Comparison of ENCODE assay signal across 22 cellular contexts in genomic region chr11:11536650-11537049, GRCh38.
"Had no signal": no experiment of that assay in that cellular context is flagged by ENCODE, and none has a peak within 500 bp of the region (broad histone marks: within the 10 kb centered on the region; RNA-seq: fewer than 3 reads in every experiment).

No MANE protein-coding gene starts in this region.

- H3K9me3 Mint-ChIP-seq: activated naive CD8-positive, alpha-beta T cell treated with anti-CD3 and anti-CD28 coated beads for 36 hours; activated T-cell treated with anti-CD3 and anti-CD28 coated beads, Interleukin-2, amount 50 U/mL, for 24 hours; activated T-helper 17 cell treated with anti-CD3 and anti-CD28 coated beads, Interleukin-2, amount 50 U/mL, for 72 hours; nephron progenitor cell; T-helper 1 cell treated with Interleukin-12 subunit alpha and Interleukin-12 subunit beta and Interleukin-4 antibody, amounts not matched to agents 30 μg/mL and 1 μg/mL, for 36 hours; WTC11 had no signal

- H3K27me3 Mint-ChIP-seq: activated CD4-positive, alpha-beta T cell treated with anti-CD3 and anti-CD28 coated beads for 36 hours; activated T-cell treated with anti-CD3 and anti-CD28 coated beads, Interleukin-2, amount 50 U/mL, for 24 hours had no signal

- H3K4me3 Mint-ChIP-seq: activated CD4-positive, alpha-beta T cell treated with anti-CD3 and anti-CD28 coated beads for 36 hours; activated naive CD8-positive, alpha-beta T cell treated with anti-CD3 and anti-CD28 coated beads for 36 hours; activated T-cell treated with anti-CD3 and anti-CD28 coated beads, Interleukin-2, amount 50 U/mL, for 24 hours; activated T-helper 17 cell treated with anti-CD3 and anti-CD28 coated beads, Interleukin-2, amount 50 U/mL, for 72 hours; nephron progenitor cell; T-helper 1 cell treated with Interleukin-12 subunit alpha and Interleukin-12 subunit beta and Interleukin-4 antibody, amounts not matched to agents 30 μg/mL and 1 μg/mL, for 36 hours; WTC11 had no signal

- H3K4me1 Mint-ChIP-seq: activated CD4-positive, alpha-beta T cell treated with anti-CD3 and anti-CD28 coated beads for 36 hours; activated naive CD8-positive, alpha-beta T cell treated with anti-CD3 and anti-CD28 coated beads for 36 hours; activated T-helper 17 cell treated with anti-CD3 and anti-CD28 coated beads, Interleukin-2, amount 50 U/mL, for 72 hours had no signal

- DNase-seq: activated CD4-positive, alpha-beta T cell treated with anti-CD3 and anti-CD28 coated beads for 36 hours; activated CD4-positive, alpha-beta T cell treated with anti-CD3 and anti-CD28 coated beads, Interleukin-2, amount 50 U/mL, for 4 hours; activated CD8-positive, alpha-beta memory T cell treated with anti-CD3 and anti-CD28 coated beads for 24 hours; activated CD8-positive, alpha-beta memory T cell treated with anti-CD3 and anti-CD28 coated beads, Interleukin-2, amount 50 U/mL, for 4 hours; activated naive CD4-positive, alpha-beta T cell; activated naive CD8-positive, alpha-beta T cell treated with anti-CD3 and anti-CD28 coated beads for 36 hours; activated T-cell treated with anti-CD3 and anti-CD28 coated beads, Interleukin-2, amount 50 U/mL, for 24 hours; amniotic stem cell; cerebellar nuclear complex; cortex of kidney; kidney; mesendoderm; mucosa of descending colon; nephron progenitor cell; spleen; stimulated activated CD4-positive, alpha-beta T cell treated with anti-CD3 and anti-CD28 coated beads, Interleukin-4, amount 100 ng/mL, for 1 hour; stimulated activated naive CD4-positive, alpha-beta T cell; T1000 had no signal

- H3K36me3 Mint-ChIP-seq: activated naive CD8-positive, alpha-beta T cell treated with anti-CD3 and anti-CD28 coated beads for 36 hours; WTC11 had no signal

- H3K27ac Mint-ChIP-seq: activated CD4-positive, alpha-beta T cell treated with anti-CD3 and anti-CD28 coated beads for 36 hours; activated naive CD8-positive, alpha-beta T cell treated with anti-CD3 and anti-CD28 coated beads for 36 hours; activated T-cell treated with anti-CD3 and anti-CD28 coated beads, Interleukin-2, amount 50 U/mL, for 24 hours; activated T-helper 17 cell treated with anti-CD3 and anti-CD28 coated beads, Interleukin-2, amount 50 U/mL, for 72 hours; nephron progenitor cell; T-helper 1 cell treated with Interleukin-12 subunit alpha and Interleukin-12 subunit beta and Interleukin-4 antibody, amounts not matched to agents 30 μg/mL and 1 μg/mL, for 36 hours; WTC11 had no signal

- H3K4me3 ChIP-seq: mucosa of descending colon, spleen, thoracic aorta had no signal

- H3K9me3 ChIP-seq: mucosa of descending colon, spleen, thoracic aorta had no signal

- H3K27me3 ChIP-seq: spleen had no signal

- H3K36me3 ChIP-seq: spleen, thoracic aorta had no signal

- ATAC-seq: activated CD4-positive, alpha-beta T cell treated with anti-CD3 and anti-CD28 coated beads for 36 hours; activated T-helper 17 cell treated with anti-CD3 and anti-CD28 coated beads, Interleukin-2, amount 50 U/mL, for 72 hours; mucosa of descending colon; WTC11 had no signal
